In the genomic region with DNA sequence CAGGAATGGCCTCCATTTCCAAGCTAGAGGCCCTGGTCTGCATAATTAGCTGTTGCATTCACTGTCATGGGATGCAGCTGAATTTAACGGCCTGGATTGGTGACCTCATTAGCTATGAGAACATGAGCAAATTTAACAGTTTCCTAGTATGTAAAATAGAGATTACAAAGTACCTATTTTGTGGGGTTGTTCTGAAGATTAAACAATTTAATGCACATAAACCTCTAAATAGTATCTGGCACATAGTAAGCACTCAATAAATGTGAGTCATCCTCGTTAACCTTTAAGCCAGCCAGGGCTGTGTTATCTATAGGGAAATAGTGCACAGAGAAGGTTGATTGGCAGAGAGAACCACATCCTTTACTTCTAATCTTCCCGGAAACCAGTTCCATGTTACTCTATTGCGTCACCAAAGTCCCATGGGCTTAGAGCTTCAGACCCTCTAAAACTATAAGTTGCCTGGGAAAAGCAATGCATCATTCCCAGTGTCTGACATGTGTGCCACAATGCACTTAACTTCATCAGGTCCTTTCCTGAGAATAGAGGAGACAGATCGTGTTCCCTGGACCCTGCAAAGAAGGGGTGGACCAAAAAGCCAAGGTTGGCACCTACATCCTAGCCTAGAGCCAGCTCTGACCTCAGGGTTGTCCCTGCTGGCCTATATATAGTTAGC, we compare ENCODE assay signal across 18 cellular contexts.
A peak's percentile ranks its signal among the peaks of the same experiment; 100 is the strongest.
DNase-seq lines count a peak whose midpoint lies in the region; ATAC-seq, FAIRE-seq and TF ChIP-seq lines count a peak whose summit lies in the region.
"Had no signal": no experiment of that assay in that cellular context is flagged by ENCODE, and none has a peak within 500 bp of the region (broad histone marks: within the 10 kb centered on the region; RNA-seq: fewer than 3 reads in every experiment).

No MANE protein-coding gene starts in this region.

- POLR2A ChIA-PET in A673 (lab: Charles Lee; ENCODE audit: low non-redundant PET) (no interaction called here), PC-3 (lab: Charles Lee; ENCODE audit: unreplicated experiment) (no interaction called here)

- no peak overlapping the region for H2AFZ ChIP-seq in PC-3 (ENCODE audit: low read length)

- no peaks in the 10 kb centered on the region for H3K9me2 ChIP-seq in PC-3 (replicated peaks; ENCODE audit: low read length)

- H3K27ac ChIP-seq in A673 (ENCODE audit: low read depth, low read length, poor library complexity, severe bottlenecking) (no peak overlapping the region), PC-3 (ENCODE audit: low read length) (no peak overlapping the region)
- H3K27ac ChIP-seq: body of pancreas, neutrophil, SJCRH30, suprapubic skin had no signal

- H3K36me3 ChIP-seq in A673 (ENCODE audit: insufficient read depth, low read length, poor library complexity, severe bottlenecking) (no peaks in the 10 kb centered on the region), PC-3 (ENCODE audit: low read depth, low read length) (no peaks in the 10 kb centered on the region)
- H3K36me3 ChIP-seq: neutrophil, SJCRH30, suprapubic skin had no signal

- H3K9me3 ChIP-seq in A673 (ENCODE audit: low read depth, low read length, poor library complexity, severe bottlenecking) (no peaks in the 10 kb centered on the region), PC-3 (ENCODE audit: low read length) (no peaks in the 10 kb centered on the region)
- H3K9me3 ChIP-seq: body of pancreas, neutrophil, SJCRH30, suprapubic skin had no signal

- no peak overlapping the region for H3K9ac ChIP-seq in PC-3 (ENCODE audit: low read length)

- no peaks in the 10 kb centered on the region for H3K79me2 ChIP-seq in PC-3 (ENCODE audit: low read length)

- H3F3A ChIP-seq in PC-3 (ENCODE audit: low read length, unreplicated experiment) = no peaks in the 10 kb centered on the region

- no peaks in the 10 kb centered on the region for H4K20me1 ChIP-seq in PC-3 (ENCODE audit: low read length)

- CTCF ChIA-PET in A673 (lab: Charles Lee) = no interaction called here
- CTCF ChIA-PET in PC-3 (lab: Charles Lee) = no interaction called here

- no peaks in the 10 kb centered on the region for H3K27me3 ChIP-seq in A673 (replicated peaks; ENCODE audit: insufficient read depth, low read depth, low read length, poor library complexity)
- H3K27me3 ChIP-seq in PC-3 (ENCODE audit: low read length) = peaks cover 53% of the 10 kb centered on the region
- H3K27me3 ChIP-seq: body of pancreas, suprapubic skin had no signal

- H3K4me1 ChIP-seq in A673 (ENCODE audit: insufficient read depth, low read length, poor library complexity, severe bottlenecking) = no peaks in the 10 kb centered on the region
- H3K4me1 ChIP-seq in PC-3 (ENCODE audit: insufficient read depth, low read length) = no peaks in the 10 kb centered on the region
- H3K4me1 ChIP-seq: body of pancreas, SJCRH30, suprapubic skin had no signal

- TF ChIP-seq CTCF in A673 (conservative IDR thresholded peaks at IDR 0.05; ENCODE audit: low read depth, low read length) (no peak), PC-3 (conservative IDR thresholded peaks at IDR 0.05; ENCODE audit: low read depth, low read length) (no peak)

- peak; percentile 69 for ATAC-seq in PC-3
- peak; percentile 65 for ATAC-seq in left ventricle myocardium superior
- ATAC-seq: body of pancreas, esophagus mucosa had no signal

- H3K4me3 ChIP-seq in A673 (ENCODE audit: low read depth, low read length, poor library complexity, severe bottlenecking) = no peak overlapping the region
- no peak overlapping the region for H3K4me3 ChIP-seq in PC-3 (ENCODE audit: low read length)
- H3K4me3 ChIP-seq: body of pancreas, SJCRH30, suprapubic skin had no signal

- H3K4me2 ChIP-seq in PC-3 (ENCODE audit: low read length) = no peak overlapping the region

- FAIRE-seq in urothelium cell line (lab: Jason Lieb, UNC) = no peak

- no TSS peak for BruUV-seq in A673 (replicated peaks; lab: Mats Ljungman, UMichigan)
- no TSS peak for BruUV-seq in PC-3 (replicated peaks; lab: Mats Ljungman, UMichigan)

- intact Hi-C loops in A673 (cut with micrococcal nuclease; ENCODE audit: unreplicated experiment) = no loop called here
- intact Hi-C loops in PC-3 (cut with micrococcal nuclease) = no loop called here
- intact Hi-C loops in left ventricle myocardium superior (cut with micrococcal nuclease) = no loop called here

- DNase-seq in A673 (ENCODE audit: low spot score) = peak; percentile 78
- peak; percentile 18 for DNase-seq in EH (ENCODE audit: low read depth)
- peak; percentile 36 for DNase-seq in PC-3
- no peak for DNase-seq in left ventricle myocardium superior
- no peak for DNase-seq in NCI-H82 treated with DMSO at 0.1 percent for 48 hours (lab: John Stamatoyannopoulos, UW; ENCODE audit: unreplicated experiment)
- no peak for DNase-seq in urothelium cell line (ENCODE audit: low spot score)
- no peak for DNase-seq in NCI-H2029 (lab: John Stamatoyannopoulos, UW)
- no peak for DNase-seq in activated CD4-positive, alpha-beta T cell treated with anti-CD3 and anti-CD28 coated beads, Interleukin-2, amount 50 U/mL, for 1 hour
- DNase-seq: activated T-cell treated with anti-CD3 and anti-CD28 coated beads, Interleukin-2, amount 50 U/mL, for 48 hours; body of pancreas; dermis blood vessel endothelial cell; Karpas-422; NCI-H1694; SJCRH30; stimulated activated CD4-positive, alpha-beta T cell treated with anti-CD3 and anti-CD28 coated beads, Interleukin-2, amount 100 ng/mL, for 48 hours had no signal

Comparison
In these comparisons a context has a peak if more than half of its experiments do, and no peak if none do; other contexts are left out.
1. DNase-seq: peak in A673 (single experiment), EH (single experiment) and PC-3 (single experiment); none in left ventricle myocardium superior (single experiment), NCI-H82 treated with DMSO at 0.1 percent for 48 hours (single experiment), urothelium cell line (single experiment), NCI-H2029 (single experiment) and activated CD4-positive, alpha-beta T cell treated with anti-CD3 and anti-CD28 coated beads, Interleukin-2, amount 50 U/mL, for 1 hour (single experiment).